Comparison of ENCODE assay signal across 1 cellular context in genomic region chr9:16726718-16727451, GRCh38.
TF ChIP-seq lines count a peak whose summit lies in the region.

No MANE protein-coding gene starts in this region.

TF ChIP-seq in HEK293, 187 proteins besides CTCF, POLR2A, EP300 and RAD21 (continued from another document and continues in another):
- TF ChIP-seq ZNF518A (tag by site-specific recombination; conservative IDR thresholded peaks at IDR 0.05; ENCODE audit: low read depth) (no peak), REPIN1 (tag by site-specific recombination; IDR thresholded peaks at IDR 0.05; ENCODE audit: low read depth) (no peak), FEZF1 (tag by site-specific recombination; IDR thresholded peaks at IDR 0.05) (no peak), ZNF596 (tag by site-specific recombination; IDR thresholded peaks at IDR 0.05) (no peak), ZBTB49 (tag by site-specific recombination; IDR thresholded peaks at IDR 0.05; ENCODE audit: low read depth) (no peak), ZNF624 (tag by site-specific recombination; IDR thresholded peaks at IDR 0.05) (no peak), ZNF549 (tag by site-specific recombination; IDR thresholded peaks at IDR 0.05) (no peak), ZNF488 (tag by site-specific recombination; IDR thresholded peaks at IDR 0.05) (no peak), ZNF132 (tag by site-specific recombination; IDR thresholded peaks at IDR 0.05; ENCODE audit: borderline replicate concordance) (no peak), MYNN (tag by site-specific recombination; IDR thresholded peaks at IDR 0.05; ENCODE audit: borderline replicate concordance) (no peak), ZNF785 (tag by site-specific recombination; IDR thresholded peaks at IDR 0.05) (no peak), ZNF529 (tag by site-specific recombination; IDR thresholded peaks at IDR 0.05; ENCODE audit: insufficient replicate concordance) (no peak), ZNF138 (tag by site-specific recombination; IDR thresholded peaks at IDR 0.05; ENCODE audit: borderline replicate concordance) (no peak), ZNF404 (tag by site-specific recombination; IDR thresholded peaks at IDR 0.05) (no peak), PBX3 (CRISPR knock-in tag; IDR thresholded peaks at IDR 0.05) (peak; percentile 86), ZNF169 (tag by site-specific recombination; IDR thresholded peaks at IDR 0.05) (no peak), ZNF626 (tag by site-specific recombination; IDR thresholded peaks at IDR 0.05) (no peak), KLF8 (tag by site-specific recombination; IDR thresholded peaks at IDR 0.05) (no peak), ZNF280C (tag by site-specific recombination; IDR thresholded peaks at IDR 0.05) (no peak), PRDM2 (tag by site-specific recombination; IDR thresholded peaks at IDR 0.05; ENCODE audit: borderline replicate concordance) (no peak), ZNF335 (tag by site-specific recombination; conservative IDR thresholded peaks at IDR 0.05) (no peak; the same call in 1 of the 2 replicates), ZNF223 (tag by site-specific recombination; IDR thresholded peaks at IDR 0.05) (no peak), SP3 (tag by site-specific recombination; IDR thresholded peaks at IDR 0.05) (no peak; the same call in 1 of the 2 replicates), ZNF548 (tag by site-specific recombination; IDR thresholded peaks at IDR 0.05) (no peak), ZNF692 (tag by site-specific recombination; IDR thresholded peaks at IDR 0.05) (0 out of 2 replicates have a peak, but pooled peaks have one; percentile 17), ZNF558 (tag by site-specific recombination; IDR thresholded peaks at IDR 0.05) (no peak), ZNF324 (tag by site-specific recombination; IDR thresholded peaks at IDR 0.05) (no peak), ZNF16 (tag by site-specific recombination; IDR thresholded peaks at IDR 0.05; ENCODE audit: low read depth) (no peak), ZNF777 (tag by site-specific recombination; IDR thresholded peaks at IDR 0.05; ENCODE audit: borderline replicate concordance) (no peak), SCRT2 (tag by site-specific recombination; IDR thresholded peaks at IDR 0.05) (no peak), ZNF148 (tag by site-specific recombination; IDR thresholded peaks at IDR 0.05; ENCODE audit: borderline replicate concordance) (no peak), ZNF76 (tag by site-specific recombination; IDR thresholded peaks at IDR 0.05; ENCODE audit: borderline replicate concordance, low read depth) (no peak), ZNF776 (tag by site-specific recombination; IDR thresholded peaks at IDR 0.05; ENCODE audit: borderline replicate concordance) (no peak), ZNF621 (tag by site-specific recombination; IDR thresholded peaks at IDR 0.05) (no peak), YY2 (tag by site-specific recombination; IDR thresholded peaks at IDR 0.05) (no peak), ZBTB21 (tag by site-specific recombination; IDR thresholded peaks at IDR 0.05) (0 out of 2 replicates have a peak, but pooled peaks have one; percentile 17), ZNF610 (tag by site-specific recombination; IDR thresholded peaks at IDR 0.05; ENCODE audit: borderline replicate concordance) (0 out of 2 replicates have a peak, but pooled peaks have one; percentile 48), OSR2 (tag by site-specific recombination; IDR thresholded peaks at IDR 0.05) (no peak), ZNF221 (tag by site-specific recombination; IDR thresholded peaks at IDR 0.05; ENCODE audit: borderline replicate concordance) (no peak)
